In genomic region chr12:9108504-9109212, GRCh38 we compare ENCODE assay signal across 1 cellular context.
TF ChIP-seq lines count a peak whose summit lies in the region.

No MANE protein-coding gene starts in this region.

TF ChIP-seq in H1, 55 proteins besides CTCF, POLR2A, EP300 and RAD21 (continued from another document):
- TF ChIP-seq CHD7 (IDR thresholded peaks at IDR 0.05; ENCODE audit: insufficient replicate concordance, low read length) (no peak), JUN (IDR thresholded peaks at IDR 0.05; ENCODE audit: low read depth, low read length) (no peak), SP1 (IDR thresholded peaks at IDR 0.05; ENCODE audit: low read depth, low read length) (no peak), RXRA (IDR thresholded peaks at IDR 0.05; ENCODE audit: insufficient read depth, low read depth, low read length) (no peak), ASH2L (IDR thresholded peaks at IDR 0.05; ENCODE audit: low read length) (no peak)
